Comparison of ENCODE assay signal across 8 cellular contexts in genomic region chr22:24247564-24248344, GRCh38. TPM values are rescaled to one million over a fixed set of nuclear protein-coding genes. Genes with fewer than 3 reads are reported as not detected.
A peak's percentile ranks its signal among the peaks of the same experiment; 100 is the strongest.
DNase-seq lines count a peak whose midpoint lies in the region; ATAC-seq, FAIRE-seq and TF ChIP-seq lines count a peak whose summit lies in the region.

No MANE protein-coding gene starts in this region.

- no peak for TF ChIP-seq EP300 in K562 (IDR thresholded peaks at IDR 0.05; ENCODE audit: low read length)

- no peak for TF ChIP-seq POLR2A in K562 (conservative IDR thresholded peaks at IDR 0.05)

- WGBS in K562 (ENCODE audit: insufficient coverage, low coverage, missing lambda C conversion rate): 17% methylated on average over 6 of the region's 23 CpGs
- WGBS in hepatocyte (ENCODE audit: low lambda C conversion rate, missing lambda C conversion rate): 43% methylated on average over 23 of the region's 23 CpGs

- TF ChIP-seq CTCF in K562 (IDR thresholded peaks at IDR 0.05 in 2 of 3, conservative IDR thresholded peaks at IDR 0.05 in 1 of 3; ENCODE audit: insufficient read depth in 2 of 3, low read depth in 1 of 3, low read length in 3 of 3) (peak; percentile 71 to 80 (median 72)), hepatocyte (IDR thresholded peaks at IDR 0.05; ENCODE audit: poor library complexity) (peak; percentile 90), retinal pigment epithelial cell (conservative IDR thresholded peaks at IDR 0.05; ENCODE audit: low read depth, low read length) (peak; percentile 84)

- H2AFZ ChIP-seq in K562 (ENCODE audit: low read depth, low read length): no peak overlapping the region
- no peak overlapping the region for H2AFZ ChIP-seq in hepatocyte

- H3K4me1 ChIP-seq in K562 (replicated peaks in 1 of 2; ENCODE audit: control insufficient read depth in 2 of 2, insufficient read depth in 2 of 2, low read length in 2 of 2) (peaks cover 0 to 25% of the 10 kb centered on the region in 2 experiments; a peak in 2 of 5 replicates), hepatocyte (ENCODE audit: insufficient read depth) (peaks cover 41% of the 10 kb centered on the region)

- H4K20me1 ChIP-seq in K562 (replicated peaks; ENCODE audit: control insufficient read depth, insufficient read depth, low read length) (no peaks in the 10 kb centered on the region), hepatocyte (ENCODE audit: insufficient read depth, poor library complexity, severe bottlenecking) (no peaks in the 10 kb centered on the region)

- H3K9me1 ChIP-seq in K562 (ENCODE audit: control insufficient read depth, insufficient read depth, low read length): no peaks in the 10 kb centered on the region

- DNase-seq in ELF-1 (ENCODE audit: low read depth, low spot score) (peak; percentile 92), Kasumi-1 (lab: John Stamatoyannopoulos, UW) (peak; percentile 19 to 55), T follicular helper cell (ENCODE audit: low read depth) (peak; percentile 20), K562 (ENCODE audit: extremely low read depth in 1 of 4, low spot score in 3 of 4) (peak; percentile 64 to 80 (median 79)), hepatocyte (ENCODE audit: low spot score) (peak; percentile 93), retinal pigment epithelial cell (ENCODE audit: low read depth) (peak; percentile 49)

- CTCF ChIA-PET in K562 (lab: Yijun Ruan, JAX; ENCODE audit: low intra/inter-chr PET ratio): interaction anchor here (0.7 to 1.6 kb wide), 2 partner anchors 56 to 58 kb away, joined by 3 to 11 read pairs; no protein-coding TSS in a partner anchor

- H3K36me3 ChIP-seq in K562 (ENCODE audit: control insufficient read depth, insufficient read depth, low read length) (no peaks in the 10 kb centered on the region), hepatocyte (replicated peaks; ENCODE audit: insufficient read depth, low read depth) (no peaks in the 10 kb centered on the region)

- POLR2A ChIA-PET in K562 (lab: Yijun Ruan, JAX): no interaction called here

- TF ChIP-seq RAD21 in K562 (CRISPR knock-in tag; conservative IDR thresholded peaks at IDR 0.05 in 1 of 2, IDR thresholded peaks at IDR 0.05 in 1 of 2): peak; percentile 47 to 79

- no peak overlapping the region for H3K9ac ChIP-seq in K562 (ENCODE audit: insufficient read depth in 1 of 2, low read depth in 2 of 2, low read length in 2 of 2)

- H3K27me3 ChIP-seq in K562 (ENCODE audit: control insufficient read depth in 2 of 2, insufficient read depth in 2 of 2, low read length in 2 of 2): no peaks in the 10 kb centered on the region
- no peaks in the 10 kb centered on the region for H3K27me3 ChIP-seq in hepatocyte

- H3K9me3 ChIP-seq in K562 (replicated peaks; ENCODE audit: control insufficient read depth, insufficient read depth, low read depth, low read length) (no peaks in the 10 kb centered on the region), hepatocyte (ENCODE audit: low read depth) (no peaks in the 10 kb centered on the region)

- H3K4me2 ChIP-seq in K562 (ENCODE audit: insufficient read depth, low read length) (no peak overlapping the region), hepatocyte (peak overlapping the region; percentile 63)

- intact Hi-C loops in K562 (cut with micrococcal nuclease): loop anchor here (2.0 kb wide), 1 partner anchor 59 kb away; no protein-coding TSS in a partner anchor

- no peak for FAIRE-seq in K562 (lab: Jason Lieb, UNC)

- no peak overlapping the region for H3K27ac ChIP-seq in K562 (ENCODE audit: extremely low read depth, low read depth, low read length)
- peak overlapping the region; percentile 85 for H3K27ac ChIP-seq in hepatocyte

- no peak overlapping the region for H3K4me3 ChIP-seq in K562
- H3K4me3 ChIP-seq in hepatocyte: no peak overlapping the region
- no peak overlapping the region for H3K4me3 ChIP-seq in retinal pigment epithelial cell (ENCODE audit: low read length)

- peak; percentile 98 for ATAC-seq in K562
- ATAC-seq in GM21390 (IDR thresholded peaks at IDR 0.05; ENCODE audit: unreplicated experiment): no peak
- no peak for ATAC-seq in GM21786 (IDR thresholded peaks at IDR 0.05; ENCODE audit: unreplicated experiment)

- in situ Hi-C loops in K562 (cut with MboI): no loop called here

- H3K79me2 ChIP-seq in K562 (ENCODE audit: control insufficient read depth, insufficient read depth, low read length): no peaks in the 10 kb centered on the region
- H3K79me2 ChIP-seq in hepatocyte: no peaks in the 10 kb centered on the region

- BruUV-seq in K562 (replicated peaks; lab: Mats Ljungman, UMichigan): no TSS peak

- no peaks in the 10 kb centered on the region for H3K9me2 ChIP-seq in hepatocyte (replicated peaks; ENCODE audit: insufficient read depth)

TF ChIP-seq in K562, 482 proteins besides CTCF, POLR2A, EP300 and RAD21 (continues in another document):
- TF ChIP-seq SMC3 (conservative IDR thresholded peaks at IDR 0.05; ENCODE audit: insufficient read depth, low read depth, low read length) (peak; percentile 75), ASH1L (IDR thresholded peaks at IDR 0.05; ENCODE audit: borderline replicate concordance, low read depth, partially characterized antibody) (no peak), SRSF3 (IDR thresholded peaks at IDR 0.05; ENCODE audit: insufficient read depth, low read length) (no peak), VEZF1 (CRISPR knock-in tag; IDR thresholded peaks at IDR 0.05) (peak; percentile 22; the same call in 1 of the 2 replicates), SAP30 (IDR thresholded peaks at IDR 0.05; ENCODE audit: borderline replicate concordance, insufficient read depth, low read depth, low read length, poor library complexity, severe bottlenecking) (no peak), FOXP1 (CRISPR knock-in tag; IDR thresholded peaks at IDR 0.05) (no peak), STAG1 (CRISPR knock-in tag; IDR thresholded peaks at IDR 0.05; ENCODE audit: borderline replicate concordance) (peak; percentile 75; the same call in 1 of the 2 replicates)

RNA-seq across cellular contexts. Expression of gene GGT5, which starts 2.9 kb away (rescaled TPM):
- 0.84 and 2.9 TPM in 2 replicates for total RNA-seq in K562 (2011; cell fraction: chromatin; rRNA removed; ENCODE audit: low replicate concordance)
- 0.26 and 1.3 TPM in 2 replicates for total RNA-seq in K562 (2011; cell fraction: nucleolus; rRNA removed)
- 0.44 and 0.84 TPM in 2 replicates for total RNA-seq in K562 (2011; cell fraction: nucleoplasm; rRNA removed)
- 0.16 TPM in 1 of 2 replicates, not detected in the other for total RNA-seq in K562 (2014; rRNA removed)
- total RNA-seq in K562 (2014; rRNA removed; fragmentation: Illumina TruSeq; extraction: Trizol): not detected in 2 replicates
- total RNA-seq in K562 (2015; rRNA removed; fragmentation: Illumina TruSeq; extraction: Trizol): 0.19 and 0.69 TPM in 2 replicates
- total RNA-seq in K562 (2021): 0.18 and 0.81 TPM in 2 replicates
- 0.07 and 0.26 TPM in 2 replicates for polyA plus RNA-seq in K562 (2011; rRNA removed)
- polyA plus RNA-seq in K562 (2011; cell fraction: cytosol; rRNA removed): 0.40 and 3.1 TPM in 2 replicates
- 3.7 and 14.6 TPM in 2 replicates for polyA plus RNA-seq in K562 (2011; cell fraction: nucleus; rRNA removed)
- polyA plus RNA-seq in K562 (2012): 1.4 and 2.3 TPM in 2 replicates
- polyA plus RNA-seq in K562 (2014; fragmentation: Illumina TruSeq; extraction: Trizol): 0.46 and 0.58 TPM in 2 replicates
- polyA plus RNA-seq in K562 (2014; fragmentation: Nextera tagmentation; extraction: Ambion mirVana): not detected
- polyA plus RNA-seq in K562 (2014; rRNA removed): 0.17 and 0.46 TPM in 2 replicates
- 0.42 TPM in 1 of 2 replicates, not detected in the other for polyA minus RNA-seq in K562 (2011; rRNA and poly(A)+ RNA removed)
- not detected in 2 replicates for polyA minus RNA-seq in K562 (2011; cell fraction: cytosol; rRNA and poly(A)+ RNA removed)
- 0.54 and 0.67 TPM in 2 replicates for polyA minus RNA-seq in K562 (2011; cell fraction: nucleus; rRNA and poly(A)+ RNA removed)
- 5.8 and 9.8 TPM in 2 replicates for total RNA-seq in hepatocyte
- polyA plus RNA-seq in hepatocyte: 47.4 and 56.5 TPM in 2 replicates

RNA-seq across cellular contexts. Expression of gene SPECC1L, which starts 22.9 kb away (rescaled TPM):
- 26.8 and 55.2 TPM in 2 replicates for total RNA-seq in K562 (2011; cell fraction: chromatin; rRNA removed; ENCODE audit: low replicate concordance)
- total RNA-seq in K562 (2011; cell fraction: nucleolus; rRNA removed): 14.2 and 18.8 TPM in 2 replicates
- total RNA-seq in K562 (2011; cell fraction: nucleoplasm; rRNA removed): 20.5 and 27.3 TPM in 2 replicates
- total RNA-seq in K562 (2014; rRNA removed) (11.5 and 15.4 TPM in 2 replicates), K562 (2014; rRNA removed; fragmentation: Illumina TruSeq; extraction: Trizol) (17.6 and 19.4 TPM in 2 replicates), K562 (2015; rRNA removed; fragmentation: Illumina TruSeq; extraction: Trizol) (19.2 and 20.3 TPM in 2 replicates), K562 (2021) (26.0 and 27.9 TPM in 2 replicates), hepatocyte (28.3 and 30.3 TPM in 2 replicates)
- polyA plus RNA-seq in K562 (2011; rRNA removed) (13.0 and 15.8 TPM in 2 replicates), K562 (2014; fragmentation: Illumina TruSeq; extraction: Trizol) (11.7 and 14.5 TPM in 2 replicates), K562 (2014; fragmentation: Nextera tagmentation; extraction: Ambion mirVana) (1 to 10 TPM; 1.4 to 2.6 TPM), K562 (2014; rRNA removed) (9.1 and 9.8 TPM in 2 replicates), hepatocyte (11.2 and 13.0 TPM in 2 replicates)
- 9.1 and 9.5 TPM in 2 replicates for polyA plus RNA-seq in K562 (2011; cell fraction: cytosol; rRNA removed)
- 15.3 and 16.7 TPM in 2 replicates for polyA plus RNA-seq in K562 (2011; cell fraction: nucleus; rRNA removed)
- 11.1 and 12.7 TPM in 2 replicates for polyA plus RNA-seq in K562 (2012)
- polyA minus RNA-seq in K562 (2011; rRNA and poly(A)+ RNA removed): 35.3 and 44.3 TPM in 2 replicates
- polyA minus RNA-seq in K562 (2011; cell fraction: cytosol; rRNA and poly(A)+ RNA removed): 14.5 and 16.0 TPM in 2 replicates
- polyA minus RNA-seq in K562 (2011; cell fraction: nucleus; rRNA and poly(A)+ RNA removed): 11.0 and 24.5 TPM in 2 replicates

Comparison
In these comparisons a context has a peak if more than half of its experiments do, and no peak if none do; other contexts are left out.
1. DNase-seq: peak in every context shown above with its lines; median percentile 93 in hepatocyte; 92 in ELF-1; 79 in K562; 49 in retinal pigment epithelial cell; 37 in Kasumi-1; 20 in T follicular helper cell.